In genomic region chr1:181108297-181108696, GRCh38 we compare ENCODE assay signal across 21 cellular contexts.
"Had no signal": no experiment of that assay in that cellular context is flagged by ENCODE, and none has a peak within 500 bp of the region (broad histone marks: within the 10 kb centered on the region; RNA-seq: fewer than 3 reads in every experiment).

No MANE protein-coding gene starts in this region.

- H3K4me3 ChIP-seq: ascending aorta, pancreas, right lobe of liver, smooth muscle cell, thoracic aorta had no signal

- H3K27ac Mint-ChIP-seq: activated CD4-positive, alpha-beta memory T cell treated with anti-CD3 and anti-CD28 coated beads for 36 hours; activated T-helper 1 cell treated with anti-CD3 and anti-CD28 coated beads, Interleukin-12 subunit alpha, Interleukin-12 subunit beta, Interleukin-2, Interleukin-4 antibody, amounts not matched to agents 30 ng/mL and 10 ng/mL and 1 ng/mL, durations not matched to agents 14 hours and 24 hours and 36 hours; T-helper 2 cell treated with Interferon-gamma antibody and Interleukin-4, amounts not matched to agents 5 μg/mL and 100 μg/mL, for 36 hours had no signal

- H3K9me3 Mint-ChIP-seq: activated CD4-positive, alpha-beta memory T cell treated with anti-CD3 and anti-CD28 coated beads for 36 hours; activated T-helper 1 cell treated with anti-CD3 and anti-CD28 coated beads, Interleukin-12 subunit alpha, Interleukin-12 subunit beta, Interleukin-2, Interleukin-4 antibody, amounts not matched to agents 30 ng/mL and 10 ng/mL and 1 ng/mL, durations not matched to agents 14 hours and 24 hours and 36 hours; stimulated activated effector memory CD8-positive, alpha-beta T cell treated with anti-CD3 and anti-CD28 coated beads, Interleukin-12 subunit alpha, Interleukin-12 subunit beta, amount 100 ng/mL, for 72 hours; T-helper 2 cell treated with Interferon-gamma antibody and Interleukin-4, amounts not matched to agents 5 μg/mL and 100 μg/mL, for 36 hours had no signal

- H3K9me3 ChIP-seq: ascending aorta, neutrophil, pancreas, right lobe of liver, thoracic aorta had no signal

- DNase-seq: activated CD4-positive, alpha-beta memory T cell treated with anti-CD3 and anti-CD28 coated beads for 36 hours; activated T-cell treated with anti-CD3 and anti-CD28 coated beads for 4 hours; cerebellar nuclear complex; cortex of kidney; mammary epithelial cell; right lobe of liver; stimulated activated CD4-positive, alpha-beta T cell treated with anti-CD3 and anti-CD28 coated beads, Interleukin-4, amount 100 ng/mL, for 1 hour had no signal

- FAIRE-seq: bronchial epithelial cell, endometrium, frontal cortex, keratinocyte, pancreas, TTC549 had no signal

- H3K36me3 ChIP-seq: ascending aorta, neutrophil, pancreas, right lobe of liver, thoracic aorta had no signal

- H3K4me2 ChIP-seq: smooth muscle cell had no signal

- H3K27ac ChIP-seq: ascending aorta, neutrophil, right lobe of liver, thoracic aorta had no signal

- H3K27me3 ChIP-seq: ascending aorta, pancreas, right lobe of liver had no signal

- H3K36me3 Mint-ChIP-seq: activated CD4-positive, alpha-beta memory T cell treated with anti-CD3 and anti-CD28 coated beads for 36 hours had no signal

- H3K4me3 Mint-ChIP-seq: activated CD4-positive, alpha-beta memory T cell treated with anti-CD3 and anti-CD28 coated beads for 36 hours; activated T-helper 1 cell treated with anti-CD3 and anti-CD28 coated beads, Interleukin-12 subunit alpha, Interleukin-12 subunit beta, Interleukin-2, Interleukin-4 antibody, amounts not matched to agents 30 ng/mL and 10 ng/mL and 1 ng/mL, durations not matched to agents 14 hours and 24 hours and 36 hours; stimulated activated effector memory CD8-positive, alpha-beta T cell treated with anti-CD3 and anti-CD28 coated beads, Interleukin-12 subunit alpha, Interleukin-12 subunit beta, amount 100 ng/mL, for 72 hours; T-helper 2 cell treated with Interferon-gamma antibody and Interleukin-4, amounts not matched to agents 5 μg/mL and 100 μg/mL, for 36 hours had no signal

- ATAC-seq: left lobe of liver; stimulated activated effector memory CD8-positive, alpha-beta T cell treated with anti-CD3 and anti-CD28 coated beads, Interleukin-12 subunit alpha, Interleukin-12 subunit beta, amount 100 ng/mL, for 72 hours had no signal
